Comparison of ENCODE assay signal across 9 cellular contexts in genomic region chr15:101804375-101804774, GRCh38. TPM values are rescaled to one million over a fixed set of nuclear protein-coding genes. Genes with fewer than 3 reads are reported as not detected.
"Had no signal": no experiment of that assay in that cellular context is flagged by ENCODE, and none has a peak within 500 bp of the region (broad histone marks: within the 10 kb centered on the region; RNA-seq: fewer than 3 reads in every experiment).

No MANE protein-coding gene starts in this region.

- ATAC-seq: GM23338, HCT116, HepG2, K562 had no signal

- H3K4me3 ChIP-seq: GM23338, K562 had no signal

- H2AFZ ChIP-seq: GM23338 had no signal

- H3K27ac ChIP-seq: HL-60 had no signal

- DNase-seq: H9, HFFc6, KG1 had no signal

- H3K4me2 ChIP-seq: GM23338 had no signal

RNA-seq across cellular contexts. Expression of gene OR4F6, which starts 1.1 kb away (rescaled TPM):
- total RNA-seq: GM23338, H1, H9, HepG2, HFFc6, K562 had no signal
- polyA plus RNA-seq: GM23338, H1, HepG2, K562 had no signal

RNA-seq across cellular contexts. Expression of gene OR4F15, which starts 7.6 kb away (rescaled TPM):
- total RNA-seq: GM23338, H1, H9, HepG2, K562 had no signal
- polyA plus RNA-seq: GM23338, H1, HepG2, K562 had no signal
